ENCODE assay signal across 1 cellular context in the genomic region with DNA sequence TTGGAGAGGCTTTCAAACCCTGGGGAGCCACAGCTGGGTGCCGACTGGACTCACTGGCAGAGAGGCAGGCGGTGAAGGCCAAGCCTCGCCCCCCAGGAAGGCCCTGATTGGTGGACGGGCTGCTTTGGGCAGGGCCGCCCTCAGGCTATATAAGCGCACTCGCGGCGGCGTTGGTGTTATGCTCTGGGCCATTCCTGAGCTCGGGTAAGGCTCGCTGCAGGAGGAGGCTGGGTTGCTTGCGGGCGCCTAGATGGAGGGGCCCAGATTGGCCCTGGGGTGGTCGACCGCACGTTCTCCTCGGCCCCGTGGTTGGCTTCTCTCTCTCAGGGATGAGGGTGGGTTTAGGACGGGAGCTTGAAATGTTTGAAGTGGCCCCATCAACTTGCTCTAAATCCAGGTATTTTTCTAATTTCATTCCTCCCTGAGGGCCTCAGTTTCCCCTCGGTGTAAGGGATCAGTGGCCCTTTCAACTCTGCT.
TF ChIP-seq lines count a peak whose summit lies in the region.

A gene with protein sequence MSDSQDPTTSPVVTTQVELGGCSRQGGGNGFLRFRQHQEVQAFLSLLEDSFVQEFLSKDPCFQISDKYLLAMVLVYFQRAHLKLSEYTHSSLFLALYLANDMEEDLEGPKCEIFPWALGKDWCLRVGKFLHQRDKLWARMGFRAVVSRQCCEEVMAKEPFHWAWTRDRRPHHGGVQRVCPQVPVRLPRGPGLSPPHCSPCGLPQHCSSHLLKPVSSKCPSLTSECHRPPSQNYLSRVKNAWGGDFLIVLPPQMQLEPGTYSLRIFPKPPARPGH (plus strand): TSS at position 176 of the 477 bp plus-strand sequence. CDS start 1,125 bp downstream, outside the sequence.

TF ChIP-seq in liver, 16 proteins besides CTCF, POLR2A, EP300 and RAD21 (continued from another document):
- TF ChIP-seq, protein P1, sequence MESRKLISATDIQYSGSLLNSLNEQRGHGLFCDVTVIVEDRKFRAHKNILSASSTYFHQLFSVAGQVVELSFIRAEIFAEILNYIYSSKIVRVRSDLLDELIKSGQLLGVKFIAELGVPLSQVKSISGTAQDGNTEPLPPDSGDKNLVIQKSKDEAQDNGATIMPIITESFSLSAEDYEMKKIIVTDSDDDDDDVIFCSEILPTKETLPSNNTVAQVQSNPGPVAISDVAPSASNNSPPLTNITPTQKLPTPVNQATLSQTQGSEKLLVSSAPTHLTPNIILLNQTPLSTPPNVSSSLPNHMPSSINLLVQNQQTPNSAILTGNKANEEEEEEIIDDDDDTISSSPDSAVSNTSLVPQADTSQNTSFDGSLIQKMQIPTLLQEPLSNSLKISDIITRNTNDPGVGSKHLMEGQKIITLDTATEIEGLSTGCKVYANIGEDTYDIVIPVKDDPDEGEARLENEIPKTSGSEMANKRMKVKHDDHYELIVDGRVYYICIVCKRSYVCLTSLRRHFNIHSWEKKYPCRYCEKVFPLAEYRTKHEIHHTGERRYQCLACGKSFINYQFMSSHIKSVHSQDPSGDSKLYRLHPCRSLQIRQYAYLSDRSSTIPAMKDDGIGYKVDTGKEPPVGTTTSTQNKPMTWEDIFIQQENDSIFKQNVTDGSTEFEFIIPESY (IDR thresholded peaks at IDR 0.05): no peak
- TF ChIP-seq, protein P2, sequence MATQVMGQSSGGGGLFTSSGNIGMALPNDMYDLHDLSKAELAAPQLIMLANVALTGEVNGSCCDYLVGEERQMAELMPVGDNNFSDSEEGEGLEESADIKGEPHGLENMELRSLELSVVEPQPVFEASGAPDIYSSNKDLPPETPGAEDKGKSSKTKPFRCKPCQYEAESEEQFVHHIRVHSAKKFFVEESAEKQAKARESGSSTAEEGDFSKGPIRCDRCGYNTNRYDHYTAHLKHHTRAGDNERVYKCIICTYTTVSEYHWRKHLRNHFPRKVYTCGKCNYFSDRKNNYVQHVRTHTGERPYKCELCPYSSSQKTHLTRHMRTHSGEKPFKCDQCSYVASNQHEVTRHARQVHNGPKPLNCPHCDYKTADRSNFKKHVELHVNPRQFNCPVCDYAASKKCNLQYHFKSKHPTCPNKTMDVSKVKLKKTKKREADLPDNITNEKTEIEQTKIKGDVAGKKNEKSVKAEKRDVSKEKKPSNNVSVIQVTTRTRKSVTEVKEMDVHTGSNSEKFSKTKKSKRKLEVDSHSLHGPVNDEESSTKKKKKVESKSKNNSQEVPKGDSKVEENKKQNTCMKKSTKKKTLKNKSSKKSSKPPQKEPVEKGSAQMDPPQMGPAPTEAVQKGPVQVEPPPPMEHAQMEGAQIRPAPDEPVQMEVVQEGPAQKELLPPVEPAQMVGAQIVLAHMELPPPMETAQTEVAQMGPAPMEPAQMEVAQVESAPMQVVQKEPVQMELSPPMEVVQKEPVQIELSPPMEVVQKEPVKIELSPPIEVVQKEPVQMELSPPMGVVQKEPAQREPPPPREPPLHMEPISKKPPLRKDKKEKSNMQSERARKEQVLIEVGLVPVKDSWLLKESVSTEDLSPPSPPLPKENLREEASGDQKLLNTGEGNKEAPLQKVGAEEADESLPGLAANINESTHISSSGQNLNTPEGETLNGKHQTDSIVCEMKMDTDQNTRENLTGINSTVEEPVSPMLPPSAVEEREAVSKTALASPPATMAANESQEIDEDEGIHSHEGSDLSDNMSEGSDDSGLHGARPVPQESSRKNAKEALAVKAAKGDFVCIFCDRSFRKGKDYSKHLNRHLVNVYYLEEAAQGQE (IDR thresholded peaks at IDR 0.05): no peak
- TF ChIP-seq GABPA (IDR thresholded peaks at IDR 0.05 in 1 of 2, conservative IDR thresholded peaks at IDR 0.05 in 1 of 2): no peak
TF ChIP-seq in liver: peak in this region for 0.
